In the genomic region with DNA sequence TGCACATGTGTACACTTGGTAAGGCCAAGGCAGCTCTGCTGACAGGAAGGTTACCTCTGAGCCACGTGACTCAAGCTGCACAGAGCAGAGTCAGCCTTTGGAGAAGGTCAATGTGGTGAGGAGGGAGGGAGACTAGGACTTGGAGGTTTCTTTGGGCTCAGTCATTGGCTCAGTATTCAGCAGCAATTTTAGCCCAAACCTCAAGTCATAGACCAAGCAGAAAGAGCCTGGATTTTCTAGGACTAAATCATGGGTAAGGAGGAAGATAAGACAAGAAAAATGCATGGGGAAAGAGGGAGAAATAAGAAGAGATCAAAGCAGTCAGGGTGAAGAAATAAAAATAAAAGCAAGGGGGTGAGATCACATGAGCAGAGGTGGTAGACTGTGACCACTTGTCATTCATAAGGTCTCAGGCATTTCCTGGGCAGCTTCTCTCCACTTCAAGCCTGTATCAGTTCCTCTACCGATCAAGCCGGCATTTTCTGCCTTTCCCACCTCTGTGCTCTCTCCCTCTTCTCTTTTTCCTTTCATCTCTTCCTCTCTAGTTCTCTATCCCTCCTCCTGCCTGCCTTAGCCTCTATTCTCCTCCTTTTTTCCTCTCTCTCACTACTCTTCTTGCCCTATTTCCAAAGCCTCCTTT, we compare ENCODE assay signal across 10 cellular contexts. TPM values are rescaled to one million over a fixed set of nuclear protein-coding genes. Genes with fewer than 3 reads are reported as not detected.
DNase-seq lines count a peak whose midpoint lies in the region; ATAC-seq, FAIRE-seq and TF ChIP-seq lines count a peak whose summit lies in the region.
"Had no signal": no experiment of that assay in that cellular context is flagged by ENCODE, and none has a peak within 500 bp of the region (broad histone marks: within the 10 kb centered on the region; RNA-seq: fewer than 3 reads in every experiment).

No MANE protein-coding gene starts in this region.

- no peak for DNase-seq in activated naive CD8-positive, alpha-beta T cell treated with anti-CD3 and anti-CD28 coated beads, Interleukin-2, amount 10 ng/mL, durations not matched to agents 7 days and 5 days
- DNase-seq in small intestine (no peak), NCI-H1048 (lab: John Stamatoyannopoulos, UW) (no peak), esophagus muscularis mucosa (ENCODE audit: extremely low spot score) (no peak)
- DNase-seq in activated CD8-positive, alpha-beta memory T cell treated with anti-CD3 and anti-CD28 coated beads, Interleukin-2, amount 50 U/mL, for 48 hours: no peak

- peak overlapping the region; percentile 25 for H3K27ac Mint-ChIP-seq in activated naive CD8-positive, alpha-beta T cell treated with anti-CD3 and anti-CD28 coated beads, Interleukin-2, amount 10 ng/mL, durations not matched to agents 7 days and 5 days
- H3K27ac Mint-ChIP-seq: brain had no signal

- H3K36me3 ChIP-seq in small intestine (ENCODE audit: control insufficient read depth in 2 of 2, insufficient read depth in 2 of 2, low read length in 2 of 2) (no peaks in the 10 kb centered on the region), esophagus muscularis mucosa (no peaks in the 10 kb centered on the region)

- 52 to 73% (median 69%) methylated on average over 3 of the region's 3 CpGs for WGBS in small intestine, 3 donors
- 74% methylated on average over 3 of the region's 3 CpGs for WGBS in esophagus muscularis mucosa

- peaks cover 25% of the 10 kb centered on the region for H3K4me1 Mint-ChIP-seq in activated naive CD8-positive, alpha-beta T cell treated with anti-CD3 and anti-CD28 coated beads, Interleukin-2, amount 10 ng/mL, durations not matched to agents 7 days and 5 days
- H3K4me1 Mint-ChIP-seq: brain had no signal

- FAIRE-seq in small intestine (lab: Jason Lieb, UNC): no peak

- POLR2A ChIA-PET in activated naive CD8-positive, alpha-beta T cell treated with anti-CD3 and anti-CD28 coated beads, Interleukin-2, amount 10 ng/mL, durations not matched to agents 7 days and 5 days (lab: Charles Lee): interaction anchor here (1.0 kb wide), 1 partner anchor 17 kb away, joined by 3 read pairs; no protein-coding TSS in a partner anchor

- H3K27ac ChIP-seq in small intestine (ENCODE audit: low read depth in 1 of 2, low read length in 1 of 2) (no peak overlapping the region), esophagus muscularis mucosa (replicated peaks in 1 of 4) (no peak overlapping the region)

- no peaks in the 10 kb centered on the region for H3K27me3 Mint-ChIP-seq in activated naive CD8-positive, alpha-beta T cell treated with anti-CD3 and anti-CD28 coated beads, Interleukin-2, amount 10 ng/mL, durations not matched to agents 7 days and 5 days

- intact Hi-C loops in esophagus muscularis mucosa (cut with DNase I): no loop called here

- H3K4me3 ChIP-seq in GM08714 (ENCODE audit: low read length): peak overlapping the region; percentile 25; the same call in 1 of the 2 replicates
- H3K4me3 ChIP-seq in small intestine (ENCODE audit: low read depth in 1 of 2, low read length in 2 of 2): no peak overlapping the region
- no peak overlapping the region for H3K4me3 ChIP-seq in esophagus muscularis mucosa

- no peak for TF ChIP-seq EP300 in esophagus muscularis mucosa (IDR thresholded peaks at IDR 0.05)

- TF ChIP-seq POLR2A in esophagus muscularis mucosa (IDR thresholded peaks at IDR 0.05; ENCODE audit: low read depth): no peak

- peaks cover 6% of the 10 kb centered on the region for H3K9me3 Mint-ChIP-seq in activated naive CD8-positive, alpha-beta T cell treated with anti-CD3 and anti-CD28 coated beads, Interleukin-2, amount 10 ng/mL, durations not matched to agents 7 days and 5 days

- ATAC-seq in GM19351 (IDR thresholded peaks at IDR 0.05; ENCODE audit: unreplicated experiment) (peak; percentile 87), HG03097 (IDR thresholded peaks at IDR 0.05; ENCODE audit: low FRiP score, unreplicated experiment) (peak; percentile 68)
- peak; percentile 68 for ATAC-seq in activated naive CD8-positive, alpha-beta T cell treated with anti-CD3 and anti-CD28 coated beads, Interleukin-2, amount 10 ng/mL, durations not matched to agents 7 days and 5 days (ENCODE audit: low read depth)
- ATAC-seq: left lobe of liver had no signal

- H3K27me3 ChIP-seq in small intestine (ENCODE audit: control insufficient read depth in 2 of 2, insufficient read depth in 2 of 2, low read length in 2 of 2) (no peaks in the 10 kb centered on the region), esophagus muscularis mucosa (no peaks in the 10 kb centered on the region)

- H3K9me3 ChIP-seq in small intestine (ENCODE audit: control insufficient read depth, low read depth) (no peaks in the 10 kb centered on the region), esophagus muscularis mucosa (no peaks in the 10 kb centered on the region)

- H3K4me3 Mint-ChIP-seq in activated naive CD8-positive, alpha-beta T cell treated with anti-CD3 and anti-CD28 coated beads, Interleukin-2, amount 10 ng/mL, durations not matched to agents 7 days and 5 days: peak overlapping the region; percentile 6
- H3K4me3 Mint-ChIP-seq: brain had no signal

- no peak for TF ChIP-seq CTCF in esophagus muscularis mucosa (IDR thresholded peaks at IDR 0.05)

- H3K4me1 ChIP-seq in small intestine (ENCODE audit: control insufficient read depth in 2 of 2, insufficient read depth in 1 of 2, low read depth in 1 of 2, low read length in 1 of 2) (no peaks in the 10 kb centered on the region), esophagus muscularis mucosa (no peaks in the 10 kb centered on the region)

- H3K36me3 Mint-ChIP-seq in activated naive CD8-positive, alpha-beta T cell treated with anti-CD3 and anti-CD28 coated beads, Interleukin-2, amount 10 ng/mL, durations not matched to agents 7 days and 5 days: peaks cover 17% of the 10 kb centered on the region
- H3K36me3 Mint-ChIP-seq: brain had no signal

RNA-seq across cellular contexts. Expression of gene DUSP10, which starts 51.7 kb away (rescaled TPM):
- 10 to 100 TPM; 14.8 to 15.7 TPM for total RNA-seq in activated naive CD8-positive, alpha-beta T cell treated with anti-CD3 and anti-CD28 coated beads, Interleukin-2, amount 10 ng/mL, durations not matched to agents 7 days and 5 days
- 1 to 10 TPM; 1.1 to 2.8 (median 1.4) TPM for polyA plus RNA-seq in small intestine
- 10 to 100 TPM in 2 of 4 donors, 1 to 10 TPM in 2; 5.5 to 13.1 (median 8.6) TPM for total RNA-seq in esophagus muscularis mucosa
